35 cellular contexts compared by ENCODE assay signal in the genomic region with DNA sequence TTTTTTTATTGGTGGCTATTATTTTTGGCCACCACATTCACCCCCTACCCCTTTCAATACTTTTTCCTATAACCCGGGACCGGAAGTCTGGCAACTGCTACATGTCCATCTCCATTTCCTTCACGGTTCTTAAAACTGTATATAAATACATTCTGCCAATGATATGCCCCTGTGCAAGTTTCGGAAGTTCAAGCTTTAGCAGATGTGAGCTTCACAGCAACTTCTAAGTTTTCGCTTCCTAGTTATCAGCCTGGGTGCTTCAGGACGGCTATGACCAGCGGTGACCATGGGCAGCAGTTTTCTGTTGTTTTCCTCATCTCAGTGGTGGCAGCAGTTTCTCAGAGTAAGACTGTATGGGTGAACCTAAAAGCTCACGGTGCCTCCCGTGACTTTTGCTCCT.
"Had no signal": no experiment of that assay in that cellular context is flagged by ENCODE, and none has a peak within 500 bp of the region (broad histone marks: within the 10 kb centered on the region; RNA-seq: fewer than 3 reads in every experiment).

No MANE protein-coding gene starts in this region.

- H3K4me3 ChIP-seq: adrenal gland, cardiac muscle cell had no signal

- H3K36me3 Mint-ChIP-seq: activated CD4-positive, alpha-beta memory T cell treated with anti-CD3 and anti-CD28 coated beads for 36 hours; activated naive CD4-positive, alpha-beta T cell treated with anti-CD3 and anti-CD28 coated beads, Interleukin-2, amount 10 ng/mL, durations not matched to agents 7 days and 5 days; activated naive CD4-positive, alpha-beta T cell treated with anti-CD3 and anti-CD28 coated beads, Interleukin-2, amount 50 U/mL, for 72 hours; activated naive CD8-positive, alpha-beta T cell treated with anti-CD3 and anti-CD28 coated beads for 36 hours; brain; T-cell had no signal

- H3K27me3 ChIP-seq: adrenal gland, cardiac muscle cell had no signal

- H3K36me3 ChIP-seq: adrenal gland, cardiac muscle cell had no signal

- H3K27ac ChIP-seq: adrenal gland, cardiac muscle cell, VCaP had no signal

- DNase-seq: activated B cell treated with CpG ODN at 0.5 μM for 24 hours; activated CD4-positive, alpha-beta memory T cell treated with anti-CD3 and anti-CD28 coated beads for 36 hours; activated CD4-positive, alpha-beta T cell treated with anti-CD3 and anti-CD28 coated beads for 4 hours; activated CD4-positive, alpha-beta T cell treated with anti-CD3 and anti-CD28 coated beads, Interleukin-2, amount 10 ng/mL, durations not matched to agents 24 days and 14 days; activated CD4-positive, alpha-beta T cell treated with anti-CD3 and anti-CD28 coated beads, Interleukin-2, amount 50 U/mL, for 1 hour; activated CD4-positive, alpha-beta T cell treated with anti-CD3 and anti-CD28 coated beads, Interleukin-2, amount 50 U/mL, for 4 hours; activated CD4-positive, CD25-positive, alpha-beta regulatory T cell treated with anti-CD3 and anti-CD28 coated beads, Interleukin-2, amount 50 U/mL, for 72 hours; activated CD8-positive, alpha-beta memory T cell treated with anti-CD3 and anti-CD28 coated beads, Interleukin-2, amount 50 U/mL, for 4 hours; activated CD8-positive, alpha-beta T cell treated with anti-CD3 and anti-CD28 coated beads for 36 hours; activated effector memory CD4-positive, alpha-beta T cell treated with anti-CD3 and anti-CD28 coated beads, Interleukin-2, amount 50 U/mL, for 16 hours; activated gamma-delta T cell treated with Interleukin-2 at 50 U/mL for 16 hours; activated naive CD4-positive, alpha-beta T cell; activated naive CD4-positive, alpha-beta T cell treated with anti-CD3 and anti-CD28 coated beads, Interleukin-2, amount 10 ng/mL, durations not matched to agents 7 days and 5 days; activated naive CD8-positive, alpha-beta T cell treated with anti-CD3 and anti-CD28 coated beads for 36 hours; activated T-cell treated with anti-CD3 and anti-CD28 coated beads for 4 hours; activated T-cell treated with anti-CD3 and anti-CD28 coated beads, Interleukin-2, amount 50 U/mL, for 1 hour; activated T-cell treated with anti-CD3 and anti-CD28 coated beads, Interleukin-2, amount 50 U/mL, for 4 hours; activated T-cell treated with anti-CD3 and anti-CD28 coated beads, Interleukin-2, amount 50 U/mL, for 72 hours; adrenal gland; amniotic stem cell; aorta; caudate nucleus; cerebellar nuclear complex; T-cell; T-helper 2 cell; T-helper 9 cell had no signal

- ATAC-seq: activated CD8-positive, alpha-beta T cell treated with anti-CD3 and anti-CD28 coated beads for 36 hours; activated naive CD4-positive, alpha-beta T cell treated with anti-CD3 and anti-CD28 coated beads, Interleukin-2, amount 50 U/mL, for 72 hours; activated T-cell treated with anti-CD3 and anti-CD28 coated beads, Interleukin-2, amount 50 U/mL, for 4 hours; activated T-cell treated with anti-CD3 and anti-CD28 coated beads, Interleukin-2, amount 50 U/mL, for 72 hours; activated T-helper 17 cell treated with anti-CD3 and anti-CD28 coated beads, Interleukin-2, amount 50 U/mL, for 72 hours; T-cell had no signal

- H3K4me3 Mint-ChIP-seq: activated B cell treated with CpG ODN at 0.5 μM for 24 hours; activated CD4-positive, alpha-beta memory T cell treated with anti-CD3 and anti-CD28 coated beads for 36 hours; activated CD4-positive, alpha-beta T cell treated with anti-CD3 and anti-CD28 coated beads, Interleukin-2, amount 10 ng/mL, durations not matched to agents 24 days and 14 days; activated CD8-positive, alpha-beta T cell treated with anti-CD3 and anti-CD28 coated beads for 36 hours; activated naive CD4-positive, alpha-beta T cell treated with anti-CD3 and anti-CD28 coated beads, Interleukin-2, amount 10 ng/mL, durations not matched to agents 7 days and 5 days; activated naive CD8-positive, alpha-beta T cell treated with anti-CD3 and anti-CD28 coated beads for 36 hours; activated T-cell treated with anti-CD3 and anti-CD28 coated beads, Interleukin-2, amount 50 U/mL, for 4 hours; activated T-cell treated with anti-CD3 and anti-CD28 coated beads, Interleukin-2, amount 50 U/mL, for 72 hours; activated T-helper 1 cell treated with anti-CD3 and anti-CD28 coated beads, Interleukin-12 subunit alpha, Interleukin-12 subunit beta, Interleukin-2, Interleukin-4 antibody, amounts not matched to agents 30 ng/mL and 10 ng/mL and 1 ng/mL, durations not matched to agents 14 hours and 24 hours and 36 hours; activated T-helper 17 cell treated with anti-CD3 and anti-CD28 coated beads, Interleukin-2, amount 50 U/mL, for 72 hours; brain; central memory CD8-positive, alpha-beta T cell; T-cell; T-helper 1 cell treated with Interleukin-12 subunit alpha and Interleukin-12 subunit beta and Interleukin-4 antibody, amounts not matched to agents 30 μg/mL and 1 μg/mL, for 36 hours; T-helper 2 cell treated with Interferon-gamma antibody and Interleukin-4, amounts not matched to agents 5 μg/mL and 100 μg/mL, for 36 hours had no signal

- H3K4me1 ChIP-seq: adrenal gland had no signal

- H3K9me3 Mint-ChIP-seq: activated CD4-positive, alpha-beta memory T cell treated with anti-CD3 and anti-CD28 coated beads for 36 hours; activated CD4-positive, alpha-beta T cell treated with anti-CD3 and anti-CD28 coated beads, Interleukin-2, amount 10 ng/mL, durations not matched to agents 24 days and 14 days; activated CD8-positive, alpha-beta T cell treated with anti-CD3 and anti-CD28 coated beads for 36 hours; activated naive CD4-positive, alpha-beta T cell treated with anti-CD3 and anti-CD28 coated beads, Interleukin-2, amount 10 ng/mL, durations not matched to agents 7 days and 5 days; activated naive CD4-positive, alpha-beta T cell treated with anti-CD3 and anti-CD28 coated beads, Interleukin-2, amount 50 U/mL, for 72 hours; activated naive CD8-positive, alpha-beta T cell treated with anti-CD3 and anti-CD28 coated beads for 36 hours; activated T-cell treated with anti-CD3 and anti-CD28 coated beads, Interleukin-2, amount 50 U/mL, for 4 hours; activated T-cell treated with anti-CD3 and anti-CD28 coated beads, Interleukin-2, amount 50 U/mL, for 72 hours; activated T-helper 1 cell treated with anti-CD3 and anti-CD28 coated beads, Interleukin-12 subunit alpha, Interleukin-12 subunit beta, Interleukin-2, Interleukin-4 antibody, amounts not matched to agents 30 ng/mL and 10 ng/mL and 1 ng/mL, durations not matched to agents 14 hours and 24 hours and 36 hours; activated T-helper 17 cell treated with anti-CD3 and anti-CD28 coated beads, Interleukin-2, amount 50 U/mL, for 72 hours; central memory CD8-positive, alpha-beta T cell; T-cell; T-helper 1 cell treated with Interleukin-12 subunit alpha and Interleukin-12 subunit beta and Interleukin-4 antibody, amounts not matched to agents 30 μg/mL and 1 μg/mL, for 36 hours; T-helper 2 cell treated with Interferon-gamma antibody and Interleukin-4, amounts not matched to agents 5 μg/mL and 100 μg/mL, for 36 hours had no signal

- H3K27ac Mint-ChIP-seq: activated B cell treated with CpG ODN at 0.5 μM for 24 hours; activated CD4-positive, alpha-beta memory T cell treated with anti-CD3 and anti-CD28 coated beads for 36 hours; activated CD4-positive, alpha-beta T cell treated with anti-CD3 and anti-CD28 coated beads, Interleukin-2, amount 10 ng/mL, durations not matched to agents 24 days and 14 days; activated CD8-positive, alpha-beta T cell treated with anti-CD3 and anti-CD28 coated beads for 36 hours; activated naive CD4-positive, alpha-beta T cell treated with anti-CD3 and anti-CD28 coated beads, Interleukin-2, amount 10 ng/mL, durations not matched to agents 7 days and 5 days; activated naive CD4-positive, alpha-beta T cell treated with anti-CD3 and anti-CD28 coated beads, Interleukin-2, amount 50 U/mL, for 72 hours; activated naive CD8-positive, alpha-beta T cell treated with anti-CD3 and anti-CD28 coated beads for 36 hours; activated T-cell treated with anti-CD3 and anti-CD28 coated beads, Interleukin-2, amount 50 U/mL, for 72 hours; activated T-helper 1 cell treated with anti-CD3 and anti-CD28 coated beads, Interleukin-12 subunit alpha, Interleukin-12 subunit beta, Interleukin-2, Interleukin-4 antibody, amounts not matched to agents 30 ng/mL and 10 ng/mL and 1 ng/mL, durations not matched to agents 14 hours and 24 hours and 36 hours; activated T-helper 17 cell treated with anti-CD3 and anti-CD28 coated beads, Interleukin-2, amount 50 U/mL, for 72 hours; brain; T-cell; T-helper 1 cell treated with Interleukin-12 subunit alpha and Interleukin-12 subunit beta and Interleukin-4 antibody, amounts not matched to agents 30 μg/mL and 1 μg/mL, for 36 hours; T-helper 2 cell treated with Interferon-gamma antibody and Interleukin-4, amounts not matched to agents 5 μg/mL and 100 μg/mL, for 36 hours had no signal

- H3K9me3 ChIP-seq: adrenal gland had no signal

- H3K4me1 Mint-ChIP-seq: activated B cell treated with CpG ODN at 0.5 μM for 24 hours; activated CD4-positive, alpha-beta T cell treated with anti-CD3 and anti-CD28 coated beads, Interleukin-2, amount 10 ng/mL, durations not matched to agents 24 days and 14 days; activated naive CD4-positive, alpha-beta T cell treated with anti-CD3 and anti-CD28 coated beads, Interleukin-2, amount 10 ng/mL, durations not matched to agents 7 days and 5 days; activated naive CD8-positive, alpha-beta T cell treated with anti-CD3 and anti-CD28 coated beads for 36 hours; activated T-helper 17 cell treated with anti-CD3 and anti-CD28 coated beads, Interleukin-2, amount 50 U/mL, for 72 hours; brain had no signal
